2 cellular contexts compared by ENCODE assay signal in the genomic region with DNA sequence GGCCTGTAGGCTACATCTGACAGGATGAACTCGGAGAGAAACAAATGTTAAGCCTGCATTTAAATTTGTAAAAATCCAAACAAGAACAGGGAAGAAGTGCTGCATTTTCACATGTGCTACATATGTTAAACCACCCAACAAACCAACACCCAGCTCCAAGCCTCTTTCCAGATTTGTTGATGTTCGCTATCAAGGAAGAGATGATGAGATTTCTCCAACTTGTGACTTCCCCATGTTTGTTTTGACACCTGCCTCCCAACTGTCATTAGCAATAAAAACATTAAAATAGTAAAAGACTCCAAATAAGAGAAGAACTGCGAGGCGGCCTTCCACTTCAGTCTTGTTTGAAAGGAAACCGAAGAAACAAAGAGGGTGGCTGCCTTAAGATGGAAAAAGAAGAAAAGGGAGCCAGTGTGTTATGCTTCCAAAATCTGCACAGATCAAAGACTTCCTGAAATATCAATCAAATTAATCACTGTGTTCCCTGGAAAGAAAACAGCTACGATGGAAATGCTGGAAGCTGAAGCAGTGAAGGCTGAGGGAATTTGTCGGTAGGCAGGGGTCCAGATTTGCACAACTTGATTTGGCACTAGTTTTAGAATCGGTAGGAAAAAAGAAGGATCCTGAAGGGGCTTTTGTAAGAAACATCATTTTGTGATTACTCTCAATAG.
TF ChIP-seq lines count a peak whose summit lies in the region.

No MANE protein-coding gene starts in this region.

TF ChIP-seq in endothelial cell of umbilical vein, 7 proteins besides CTCF, POLR2A, EP300 and RAD21:
- TF ChIP-seq POLR2AphosphoS5 (IDR thresholded peaks at IDR 0.05; ENCODE audit: insufficient read depth, low read depth, low read length) (no peak), MYC (IDR thresholded peaks at IDR 0.05; ENCODE audit: low read depth, low read length) (no peak), MAX (IDR thresholded peaks at IDR 0.05; ENCODE audit: insufficient read depth, insufficient read length) (no peak), JUN (IDR thresholded peaks at IDR 0.05; ENCODE audit: borderline replicate concordance, insufficient read depth, insufficient read length, low read depth) (no peak), GATA2 (IDR thresholded peaks at IDR 0.05; ENCODE audit: insufficient read depth, insufficient read length, low read depth, low read length) (no peak), EZH2 (IDR thresholded peaks at IDR 0.05; ENCODE audit: borderline replicate concordance, low read depth, low read length, severe bottlenecking) (no peak), FOS (IDR thresholded peaks at IDR 0.05; ENCODE audit: borderline replicate concordance, insufficient read depth, low read length) (no peak)

TF ChIP-seq in GM23338, 12 proteins besides CTCF, POLR2A, EP300 and RAD21 (continued from another document):
- TF ChIP-seq NANOG (IDR thresholded peaks at IDR 0.05; ENCODE audit: borderline replicate concordance) = no peak
- no peak for TF ChIP-seq CREB1 (CRISPR knock-in tag; IDR thresholded peaks at IDR 0.05; ENCODE audit: low read depth)
- TF ChIP-seq ZNF462 (CRISPR knock-in tag; IDR thresholded peaks at IDR 0.05) = no peak
- TF ChIP-seq ETS1 (IDR thresholded peaks at IDR 0.05) = no peak
- TF ChIP-seq ZNF331 (CRISPR knock-in tag; IDR thresholded peaks at IDR 0.05; ENCODE audit: low read depth) = no peak
- no peak for TF ChIP-seq REST (IDR thresholded peaks at IDR 0.05; ENCODE audit: unreplicated experiment)
- no peak for TF ChIP-seq EZH2phosphoT487 (IDR thresholded peaks at IDR 0.05; ENCODE audit: unreplicated experiment)
- TF ChIP-seq EZH2 (IDR thresholded peaks at IDR 0.05; ENCODE audit: low read depth, unreplicated experiment) = no peak
- no peak for TF ChIP-seq STAT1 (IDR thresholded peaks at IDR 0.05; ENCODE audit: unreplicated experiment)
- no peak for TF ChIP-seq ZNF114 (CRISPR knock-in tag; IDR thresholded peaks at IDR 0.05)
- no peak for TF ChIP-seq POLR2AphosphoS5 (IDR thresholded peaks at IDR 0.05; ENCODE audit: low read depth)
